18 cellular contexts compared by ENCODE assay signal in genomic region chr11:1792461-1792860, GRCh38. TPM values are rescaled to one million over a fixed set of nuclear protein-coding genes. Genes with fewer than 3 reads are reported as not detected.
DNase-seq lines count a peak whose midpoint lies in the region; ATAC-seq and TF ChIP-seq lines count a peak whose summit lies in the region.
"Had no signal": no experiment of that assay in that cellular context is flagged by ENCODE, and none has a peak within 500 bp of the region (broad histone marks: within the 10 kb centered on the region; RNA-seq: fewer than 3 reads in every experiment).

No MANE protein-coding gene starts in this region.

- no peak overlapping the region for H3K4me3 ChIP-seq in GM23338
- H3K4me3 ChIP-seq: SJCRH30 had no signal

- H3K79me2 ChIP-seq in GM23338 (replicated peaks; ENCODE audit: insufficient read depth), result no peaks in the 10 kb centered on the region

- no peaks in the 10 kb centered on the region for H4K20me1 ChIP-seq in GM23338 (replicated peaks; ENCODE audit: insufficient read depth)

- peak overlapping the region; percentile 39 for H3K4me3 Mint-ChIP-seq in activated naive CD4-positive, alpha-beta T cell treated with anti-CD3 and anti-CD28 coated beads, Interleukin-2, amount 50 U/mL, for 24 hours
- H3K4me3 Mint-ChIP-seq in T-helper 1 cell treated with Interleukin-12 subunit alpha and Interleukin-12 subunit beta and Interleukin-4 antibody, amounts not matched to agents 30 μg/mL and 1 μg/mL, for 36 hours, result peak overlapping the region; percentile 64
- peak overlapping the region; percentile 77 to 79 for H3K4me3 Mint-ChIP-seq in effector memory CD8-positive, alpha-beta T cell
- peak overlapping the region; percentile 79 to 86 for H3K4me3 Mint-ChIP-seq in stimulated activated naive CD8-positive, alpha-beta T cell treated with anti-CD3 and anti-CD28 coated beads, Interleukin-15, amount 100 ng/mL, for 72 hours
- H3K4me3 Mint-ChIP-seq in GM23338, result no peak overlapping the region
- H3K4me3 Mint-ChIP-seq: activated CD4-positive, alpha-beta T cell treated with anti-CD3 and anti-CD28 coated beads for 36 hours had no signal

- H3K4me1 ChIP-seq in GM23338 (ENCODE audit: insufficient read depth), result no peaks in the 10 kb centered on the region
- H3K4me1 ChIP-seq: SJCRH30 had no signal

- TF ChIP-seq CTCF in GM23338 (conservative IDR thresholded peaks at IDR 0.05; ENCODE audit: low read depth in 2 of 2), result no peak

- H3K27me3 Mint-ChIP-seq in activated naive CD4-positive, alpha-beta T cell treated with anti-CD3 and anti-CD28 coated beads, Interleukin-2, amount 50 U/mL, for 24 hours, result peaks cover 1% of the 10 kb centered on the region
- peaks cover 22% of the 10 kb centered on the region for H3K27me3 Mint-ChIP-seq in T-helper 1 cell treated with Interleukin-12 subunit alpha and Interleukin-12 subunit beta and Interleukin-4 antibody, amounts not matched to agents 30 μg/mL and 1 μg/mL, for 36 hours (ENCODE audit: low read depth)
- peaks cover 13 to 14% of the 10 kb centered on the region in 2 donors for H3K27me3 Mint-ChIP-seq in effector memory CD8-positive, alpha-beta T cell
- peaks cover 12% of the 10 kb centered on the region for H3K27me3 Mint-ChIP-seq in stimulated activated naive CD8-positive, alpha-beta T cell treated with anti-CD3 and anti-CD28 coated beads, Interleukin-15, amount 100 ng/mL, for 72 hours
- peaks cover 3% of the 10 kb centered on the region for H3K27me3 Mint-ChIP-seq in GM23338 (ENCODE audit: insufficient read depth, low read depth, poor library complexity)

- no peak overlapping the region for H3K27ac ChIP-seq in GM23338 (ENCODE audit: low read depth)
- H3K27ac ChIP-seq: SJCRH30 had no signal

- H3K36me3 ChIP-seq in GM23338 (ENCODE audit: insufficient read depth), result no peaks in the 10 kb centered on the region
- H3K36me3 ChIP-seq: SJCRH30 had no signal

- no peak for DNase-seq in activated naive CD4-positive, alpha-beta T cell treated with anti-CD3 and anti-CD28 coated beads, Interleukin-2, amount 50 U/mL, for 16 hours
- DNase-seq in effector memory CD8-positive, alpha-beta T cell, result no peak
- peak in 1 of 2 donors; percentile 52 for DNase-seq in stimulated activated naive CD8-positive, alpha-beta T cell treated with anti-CD3 and anti-CD28 coated beads, Interleukin-15, amount 100 ng/mL, for 72 hours
- DNase-seq in HT-29 (ENCODE audit: low spot score) (no peak), GM23338 (ENCODE audit: low spot score) (no peak), DMS 273 (lab: John Stamatoyannopoulos, UW; ENCODE audit: unreplicated experiment) (no peak)
- DNase-seq: activated CD4-positive, alpha-beta T cell treated with anti-CD3 and anti-CD28 coated beads for 36 hours; cerebellar nuclear complex; head of caudate nucleus; NCI-H1092 treated with DMSO at 0.1 percent for 48 hours; NCI-H2107; SJCRH30; stimulated activated CD4-positive, alpha-beta T cell treated with anti-CD3 and anti-CD28 coated beads, Interleukin-1b, Interleukin-23, amount 100 ng/mL, for 48 hours had no signal

- H3K27me3 ChIP-seq in GM23338 (ENCODE audit: insufficient read depth), result no peaks in the 10 kb centered on the region
- H3K27me3 ChIP-seq: SJCRH30 had no signal

- H3K36me3 Mint-ChIP-seq in activated naive CD4-positive, alpha-beta T cell treated with anti-CD3 and anti-CD28 coated beads, Interleukin-2, amount 50 U/mL, for 24 hours, result peaks cover 2% of the 10 kb centered on the region
- H3K36me3 Mint-ChIP-seq in T-helper 1 cell treated with Interleukin-12 subunit alpha and Interleukin-12 subunit beta and Interleukin-4 antibody, amounts not matched to agents 30 μg/mL and 1 μg/mL, for 36 hours (ENCODE audit: low read depth), result no peaks in the 10 kb centered on the region
- H3K36me3 Mint-ChIP-seq in effector memory CD8-positive, alpha-beta T cell (ENCODE audit: insufficient read depth), result peaks cover 3% of the 10 kb centered on the region
- no peaks in the 10 kb centered on the region for H3K36me3 Mint-ChIP-seq in GM23338 (ENCODE audit: low read depth)

- H3K9me3 Mint-ChIP-seq in activated naive CD4-positive, alpha-beta T cell treated with anti-CD3 and anti-CD28 coated beads, Interleukin-2, amount 50 U/mL, for 24 hours, result no peaks in the 10 kb centered on the region
- H3K9me3 Mint-ChIP-seq in T-helper 1 cell treated with Interleukin-12 subunit alpha and Interleukin-12 subunit beta and Interleukin-4 antibody, amounts not matched to agents 30 μg/mL and 1 μg/mL, for 36 hours, result no peaks in the 10 kb centered on the region
- H3K9me3 Mint-ChIP-seq in effector memory CD8-positive, alpha-beta T cell, result peaks cover 0 to 2% of the 10 kb centered on the region in 2 donors
- no peaks in the 10 kb centered on the region for H3K9me3 Mint-ChIP-seq in stimulated activated naive CD8-positive, alpha-beta T cell treated with anti-CD3 and anti-CD28 coated beads, Interleukin-15, amount 100 ng/mL, for 72 hours
- H3K9me3 Mint-ChIP-seq in GM23338, result no peaks in the 10 kb centered on the region

- peak; percentile 35 for ATAC-seq in effector memory CD8-positive, alpha-beta T cell (replicated peaks)
- peak; percentile 74 for ATAC-seq in stimulated activated naive CD8-positive, alpha-beta T cell treated with anti-CD3 and anti-CD28 coated beads, Interleukin-15, amount 100 ng/mL, for 72 hours
- ATAC-seq in GM23338, result no peak
- ATAC-seq: activated CD4-positive, alpha-beta T cell treated with anti-CD3 and anti-CD28 coated beads for 36 hours had no signal

- no peak overlapping the region for H3K4me2 ChIP-seq in GM23338

- no peaks in the 10 kb centered on the region for H3K9me2 ChIP-seq in GM23338 (ENCODE audit: insufficient read depth)

- H2AFZ ChIP-seq in GM23338, result no peak overlapping the region

- H3K4me1 Mint-ChIP-seq in activated naive CD4-positive, alpha-beta T cell treated with anti-CD3 and anti-CD28 coated beads, Interleukin-2, amount 50 U/mL, for 24 hours, result peaks cover 4% of the 10 kb centered on the region
- peaks cover 5% of the 10 kb centered on the region for H3K4me1 Mint-ChIP-seq in T-helper 1 cell treated with Interleukin-12 subunit alpha and Interleukin-12 subunit beta and Interleukin-4 antibody, amounts not matched to agents 30 μg/mL and 1 μg/mL, for 36 hours (ENCODE audit: low read depth)
- H3K4me1 Mint-ChIP-seq in effector memory CD8-positive, alpha-beta T cell (ENCODE audit: low read depth in 2 of 2), result peaks cover 6 to 13% of the 10 kb centered on the region in 2 donors
- peaks cover 10% of the 10 kb centered on the region for H3K4me1 Mint-ChIP-seq in stimulated activated naive CD8-positive, alpha-beta T cell treated with anti-CD3 and anti-CD28 coated beads, Interleukin-15, amount 100 ng/mL, for 72 hours
- no peaks in the 10 kb centered on the region for H3K4me1 Mint-ChIP-seq in GM23338

- H3K27ac Mint-ChIP-seq in activated naive CD4-positive, alpha-beta T cell treated with anti-CD3 and anti-CD28 coated beads, Interleukin-2, amount 50 U/mL, for 24 hours, result peak overlapping the region; percentile 51
- peak overlapping the region; percentile 76 for H3K27ac Mint-ChIP-seq in T-helper 1 cell treated with Interleukin-12 subunit alpha and Interleukin-12 subunit beta and Interleukin-4 antibody, amounts not matched to agents 30 μg/mL and 1 μg/mL, for 36 hours
- H3K27ac Mint-ChIP-seq in effector memory CD8-positive, alpha-beta T cell, result peak overlapping the region; percentile 80 to 82
- H3K27ac Mint-ChIP-seq in stimulated activated naive CD8-positive, alpha-beta T cell treated with anti-CD3 and anti-CD28 coated beads, Interleukin-15, amount 100 ng/mL, for 72 hours, result peak overlapping the region in 1 of 2 donors; percentile 38
- no peak overlapping the region for H3K27ac Mint-ChIP-seq in GM23338
- H3K27ac Mint-ChIP-seq: activated CD4-positive, alpha-beta T cell treated with anti-CD3 and anti-CD28 coated beads for 36 hours had no signal

- H3F3A ChIP-seq in GM23338 (replicated peaks; ENCODE audit: low read depth), result no peaks in the 10 kb centered on the region

TF ChIP-seq in GM23338, 12 proteins besides CTCF, POLR2A, EP300 and RAD21 (continues in another document):
- TF ChIP-seq ETS1 (IDR thresholded peaks at IDR 0.05) (no peak), ZNF331 (CRISPR knock-in tag; IDR thresholded peaks at IDR 0.05; ENCODE audit: low read depth) (no peak)

RNA-seq across cellular contexts. Expression of gene CTSD, which starts 28.7 kb away (rescaled TPM):
- 1,063 and 1,119 TPM in 2 replicates for total RNA-seq in HT-29 (2014; rRNA removed; shearing (Covaris generic))
- total RNA-seq in GM23338 (2014; rRNA removed; shearing (Covaris generic)), result 198 and 251 TPM in 2 replicates
- polyA plus RNA-seq in GM23338 (2016; fragmentation: Nextera tagmentation; extraction: Ambion mirVana), result 67.1 and 73.6 TPM in 2 replicates

RNA-seq across cellular contexts. Expression of gene IFITM10, which starts 42.1 kb away (rescaled TPM):
- total RNA-seq in HT-29 (2014; rRNA removed; shearing (Covaris generic)), result 2.8 and 4.1 TPM in 2 replicates
- total RNA-seq in GM23338 (2014; rRNA removed; shearing (Covaris generic)), result not detected in 2 replicates
- polyA plus RNA-seq in GM23338 (2016; fragmentation: Nextera tagmentation; extraction: Ambion mirVana), result 0.06 TPM in 1 of 2 replicates, not detected in the other

RNA-seq across cellular contexts. Expression of gene SYT8, which starts 42.3 kb away (rescaled TPM):
- total RNA-seq in HT-29 (2014; rRNA removed; shearing (Covaris generic)), result 59.9 and 63.4 TPM in 2 replicates
- total RNA-seq in GM23338 (2014; rRNA removed; shearing (Covaris generic)), result not detected in 2 replicates
- not detected in 2 replicates for polyA plus RNA-seq in GM23338 (2016; fragmentation: Nextera tagmentation; extraction: Ambion mirVana)
- total RNA-seq: activated CD4-positive, alpha-beta T cell treated with anti-CD3 and anti-CD28 coated beads for 36 hours; fibroblast of lung; omental fat pad; T-helper 2 cell treated with Interferon-gamma antibody and Interleukin-4, amounts not matched to agents 100 ng/mL and 5 ng/mL, for 36 hours had no signal
- polyA plus RNA-seq: fibroblast of lung had no signal

RNA-seq across cellular contexts. Expression of gene TNNI2, which starts 46.3 kb away (rescaled TPM):
- total RNA-seq in HT-29 (2014; rRNA removed; shearing (Covaris generic)), result 4.6 and 17.2 TPM in 2 replicates
- total RNA-seq in GM23338 (2014; rRNA removed; shearing (Covaris generic)), result not detected in 2 replicates
- polyA plus RNA-seq in GM23338 (2016; fragmentation: Nextera tagmentation; extraction: Ambion mirVana), result not detected in 2 replicates
- total RNA-seq: activated CD4-positive, alpha-beta T cell treated with anti-CD3 and anti-CD28 coated beads for 36 hours; fibroblast of lung had no signal
- polyA plus RNA-seq: fibroblast of lung had no signal

Comparison
In these comparisons a context has a peak if more than half of its experiments do, and no peak if none do; other contexts are left out.
1. RNA of gene SYT8, which starts 42.3 kb away (total RNA-seq): 59.9 to 63.4 TPM in HT-29; not detected in GM23338; every median in the first group is over 10 times any median in the second.